Comparison of ENCODE assay signal across 16 cellular contexts in the genomic region with DNA sequence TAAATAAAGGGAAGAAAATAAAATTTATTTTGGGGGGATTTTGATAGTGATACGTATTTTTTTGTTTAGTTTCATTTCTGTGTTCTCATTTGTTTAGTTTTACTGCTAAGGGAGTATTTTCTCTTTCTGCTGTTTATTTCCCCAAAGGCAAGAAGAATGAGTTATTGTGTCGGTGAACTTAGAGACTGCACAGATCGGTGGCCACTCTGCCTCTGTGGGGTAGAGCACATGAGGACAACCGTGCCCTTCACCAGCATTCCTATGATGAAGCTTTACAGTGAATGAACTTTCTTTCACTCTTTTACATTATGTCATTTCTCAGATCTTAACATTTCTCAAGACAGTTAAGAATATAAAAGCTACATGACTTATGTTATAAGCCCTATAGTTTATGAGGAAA.
DNase-seq lines count a peak whose midpoint lies in the region; ATAC-seq and TF ChIP-seq lines count a peak whose summit lies in the region.
"Had no signal": no experiment of that assay in that cellular context is flagged by ENCODE, and none has a peak within 500 bp of the region (broad histone marks: within the 10 kb centered on the region; RNA-seq: fewer than 3 reads in every experiment).

No MANE protein-coding gene starts in this region.

- H3K27me3 ChIP-seq in spleen (replicated peaks in 1 of 7) = no peaks in the 10 kb centered on the region
- no peaks in the 10 kb centered on the region for H3K27me3 ChIP-seq in body of pancreas
- H3K27me3 ChIP-seq: BE2C had no signal

- peak; percentile 39 for ATAC-seq in esophagus mucosa
- no peak for ATAC-seq in body of pancreas

- H3K9me3 ChIP-seq in spleen = peaks cover 0 to 64% (median 18%) of the 10 kb centered on the region in 8 donors
- H3K9me3 ChIP-seq in body of pancreas = no peaks in the 10 kb centered on the region
- H3K9me3 ChIP-seq: BE2C, HAP-1 had no signal

- peaks cover 6% of the 10 kb centered on the region for H3K36me3 Mint-ChIP-seq in nephron (ENCODE audit: low read depth)
- H3K36me3 Mint-ChIP-seq: CD4-positive, CD25-positive, alpha-beta regulatory T cell; CD8-positive, alpha-beta memory T cell had no signal

- TF ChIP-seq POLR2A in spleen (IDR thresholded peaks at IDR 0.05) (no peak), body of pancreas (IDR thresholded peaks at IDR 0.05) (no peak)

- peaks cover 51% of the 10 kb centered on the region for H3K9me3 Mint-ChIP-seq in nephron

- H3K4me1 Mint-ChIP-seq in nephron = peaks cover 17% of the 10 kb centered on the region
- H3K4me1 Mint-ChIP-seq: CD4-positive, CD25-positive, alpha-beta regulatory T cell; CD8-positive, alpha-beta memory T cell had no signal

- peak overlapping the region in 2 of 3 experiments; percentile 10 to 64 for H3K4me3 Mint-ChIP-seq in nephron
- H3K4me3 Mint-ChIP-seq: CD4-positive, CD25-positive, alpha-beta regulatory T cell; CD8-positive, alpha-beta memory T cell had no signal

- WGBS in spleen, 5 donors = 81 to 93% (median 85%) methylated on average over 4 of the region's 4 CpGs
- WGBS in body of pancreas, 2 donors = 55 to 63% methylated on average over 4 of the region's 4 CpGs

- peaks cover 4% of the 10 kb centered on the region for H3K27me3 Mint-ChIP-seq in nephron (ENCODE audit: low read depth)

- no peak overlapping the region for H3K27ac ChIP-seq in spleen
- no peak overlapping the region for H3K27ac ChIP-seq in body of pancreas
- H3K27ac ChIP-seq: GM23248 had no signal

- TF ChIP-seq CTCF in nephron (IDR thresholded peaks at IDR 0.05; ENCODE audit: unreplicated experiment in 3 of 3) (no peak), spleen (IDR thresholded peaks at IDR 0.05 in 8 of 11, conservative IDR thresholded peaks at IDR 0.05 in 3 of 11) (no peak), body of pancreas (IDR thresholded peaks at IDR 0.05) (no peak)

- H3K4me1 ChIP-seq in spleen = no peaks in the 10 kb centered on the region
- H3K4me1 ChIP-seq in body of pancreas = no peaks in the 10 kb centered on the region
- H3K4me1 ChIP-seq: BE2C, Caco-2, HAP-1 had no signal

- intact Hi-C loops in spleen (cut with DNase I; ENCODE audit: low total_unique reads) = no loop called here
- intact Hi-C loops in body of pancreas (cut with DNase I) = no loop called here

- peak overlapping the region; percentile 44 to 61 (median 45) for H3K27ac Mint-ChIP-seq in nephron
- H3K27ac Mint-ChIP-seq: CD4-positive, CD25-positive, alpha-beta regulatory T cell; CD8-positive, alpha-beta memory T cell had no signal

- H3K4me3 ChIP-seq in spleen = no peak overlapping the region
- H3K4me3 ChIP-seq in body of pancreas = no peak overlapping the region
- H3K4me3 ChIP-seq: GM23248, HAP-1 had no signal

- no peaks in the 10 kb centered on the region for H3K36me3 ChIP-seq in spleen
- H3K36me3 ChIP-seq in body of pancreas (replicated peaks in 1 of 2; ENCODE audit: insufficient read depth in 1 of 2, low read depth in 2 of 2) = no peaks in the 10 kb centered on the region
- H3K36me3 ChIP-seq: BE2C, HAP-1 had no signal

- peak; percentile 1 for DNase-seq in globus pallidus (ENCODE audit: low spot score)
- DNase-seq in DMS53 (lab: John Stamatoyannopoulos, UW) = no peak
- DNase-seq in spleen = no peak
- no peak for DNase-seq in body of pancreas
- DNase-seq: ACHN; BE2C; C1 segment of cervical spinal cord; Caco-2; CD4-positive, CD25-positive, alpha-beta regulatory T cell; CD8-positive, alpha-beta memory T cell; DMS79; GDM1; GM23248 had no signal
